In the genomic region with DNA sequence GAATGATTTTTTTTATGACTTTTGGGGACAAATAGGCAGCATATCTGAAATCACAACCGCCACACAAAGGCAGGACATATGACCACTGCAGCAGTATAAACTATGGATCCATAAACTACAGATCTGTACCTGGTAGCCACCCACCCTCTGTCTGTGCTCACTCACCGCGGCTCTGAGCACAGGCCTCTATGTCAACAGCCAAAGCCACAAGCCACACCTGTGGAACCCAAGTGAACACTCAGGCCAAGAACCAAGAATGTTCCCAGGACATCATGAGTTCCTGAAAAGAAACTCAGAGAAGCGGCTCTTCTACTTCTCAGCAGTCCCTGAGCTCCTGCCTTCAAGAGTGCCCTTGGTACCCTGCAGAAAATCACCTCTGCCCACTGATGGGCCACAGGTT, we compare ENCODE assay signal across 15 cellular contexts. TPM values are rescaled to one million over a fixed set of nuclear protein-coding genes. Genes with fewer than 3 reads are reported as not detected.
DNase-seq lines count a peak whose midpoint lies in the region; ATAC-seq and TF ChIP-seq lines count a peak whose summit lies in the region.
"Had no signal": no experiment of that assay in that cellular context is flagged by ENCODE, and none has a peak within 500 bp of the region (broad histone marks: within the 10 kb centered on the region; RNA-seq: fewer than 3 reads in every experiment).

No MANE protein-coding gene starts in this region.

- peaks cover 60 to 85% (median 72%) of the 10 kb centered on the region in 10 experiments for H3K4me1 ChIP-seq in BLaER1 treated with 17β-estradiol and CSF1 and Interleukin-3, amounts not matched to agents 10 nM and 100 nM
- no peaks in the 10 kb centered on the region for H3K4me1 ChIP-seq in H9 (ENCODE audit: insufficient read depth, low read length)
- H3K4me1 ChIP-seq: BE2C had no signal

- POLR2A ChIA-PET in naive thymus-derived CD8-positive, alpha-beta T cell (lab: Charles Lee) = interaction anchor here (0.7 kb wide), 1 partner anchor 27 kb away, joined by 5 read pairs; no protein-coding TSS in a partner anchor

- no peaks in the 10 kb centered on the region for H3K23me2 ChIP-seq in H9 (ENCODE audit: insufficient read length, low read depth, low read length, poor library complexity, severe bottlenecking)

- H3K4me3 ChIP-seq in BLaER1 treated with 17β-estradiol and CSF1 and Interleukin-3, amounts not matched to agents 10 nM and 100 nM = peak overlapping the region in 5 of 10 experiments; percentile 5 to 81 (median 67); a peak in 4 of 20 replicates
- H3K4me3 ChIP-seq: ascending aorta had no signal

- peaks cover 2% of the 10 kb centered on the region for H3K79me1 ChIP-seq in H9 (ENCODE audit: insufficient read depth, low read depth, low read length, poor library complexity, severe bottlenecking)

- ATAC-seq in naive thymus-derived CD8-positive, alpha-beta T cell = peak; percentile 52 to 59
- ATAC-seq: heart left ventricle had no signal

- H3K56ac ChIP-seq in H9 (ENCODE audit: insufficient read length, low read depth, low read length) = no peak overlapping the region

- no peaks in the 10 kb centered on the region for H3K79me2 ChIP-seq in H9 (ENCODE audit: insufficient read depth, low read length)

- no peaks in the 10 kb centered on the region for H3K9me3 ChIP-seq in BLaER1 treated with 17β-estradiol and CSF1 and Interleukin-3, amounts not matched to agents 10 nM and 100 nM (replicated peaks in 1 of 11)
- H3K9me3 ChIP-seq in H9 (ENCODE audit: control insufficient read depth, low read depth, low read length) = no peaks in the 10 kb centered on the region
- H3K9me3 ChIP-seq: ascending aorta, BE2C, heart left ventricle had no signal

- no peak overlapping the region for H3K14ac ChIP-seq in H9 (ENCODE audit: insufficient read depth, low read length)

- H3K4me2 ChIP-seq in BLaER1 treated with 17β-estradiol and CSF1 and Interleukin-3, amounts not matched to agents 10 nM and 100 nM = peak overlapping the region; percentile 84 to 100 (median 97)
- no peak overlapping the region for H3K4me2 ChIP-seq in H9 (ENCODE audit: insufficient read depth, insufficient read length, low read length)

- H3K4ac ChIP-seq in H9 (ENCODE audit: low read depth, low read length) = no peak overlapping the region

- H3K4me3 Mint-ChIP-seq in H9 = no peak overlapping the region
- no peak overlapping the region for H3K4me3 Mint-ChIP-seq in activated naive CD8-positive, alpha-beta T cell
- peak overlapping the region in 7 of 10 donors; percentile 21 to 75 (median 42) for H3K4me3 Mint-ChIP-seq in naive thymus-derived CD8-positive, alpha-beta T cell
- H3K4me3 Mint-ChIP-seq: endodermal cell had no signal

- H3K23ac ChIP-seq in H9 (ENCODE audit: insufficient read length, low read depth, low read length) = no peak overlapping the region

- peaks cover 8 to 27% (median 22%) of the 10 kb centered on the region in 3 experiments; a peak in 6 of 7 replicates for H3K36me3 Mint-ChIP-seq in H9 (ENCODE audit: insufficient read depth in 1 of 3, low read depth in 3 of 3)
- peaks cover 6% of the 10 kb centered on the region for H3K36me3 Mint-ChIP-seq in activated naive CD8-positive, alpha-beta T cell
- peaks cover 0 to 17% (median 0%) of the 10 kb centered on the region in 3 donors for H3K36me3 Mint-ChIP-seq in naive thymus-derived CD8-positive, alpha-beta T cell

- no peaks in the 10 kb centered on the region for H3K27me3 ChIP-seq in BLaER1 treated with 17β-estradiol and CSF1 and Interleukin-3, amounts not matched to agents 10 nM and 100 nM
- H3K27me3 ChIP-seq in H9 (ENCODE audit: insufficient read depth, low read length) = no peaks in the 10 kb centered on the region
- H3K27me3 ChIP-seq: ascending aorta, BE2C, heart left ventricle had no signal

- H3K27ac Mint-ChIP-seq in H9 = peak overlapping the region in 2 of 3 experiments; percentile 47 to 92; a peak in 2 of 7 replicates
- peak overlapping the region; percentile 76 for H3K27ac Mint-ChIP-seq in activated naive CD8-positive, alpha-beta T cell
- peak overlapping the region in 9 of 10 donors; percentile 57 to 93 (median 81) for H3K27ac Mint-ChIP-seq in naive thymus-derived CD8-positive, alpha-beta T cell

- H2AFZ ChIP-seq in H9 (ENCODE audit: low read length) = no peak overlapping the region

- no peak overlapping the region for H2BK5ac ChIP-seq in H9 (ENCODE audit: insufficient read length, low read length)

- H2BK15ac ChIP-seq in H9 (ENCODE audit: low read depth, low read length) = no peak overlapping the region

- H4K8ac ChIP-seq in H9 (replicated peaks; ENCODE audit: insufficient read length, low read depth, low read length) = no peak overlapping the region

- H2BK120ac ChIP-seq in H9 (ENCODE audit: low read depth, low read length, poor library complexity, severe bottlenecking) = no peak overlapping the region

- WGBS in H9 (ENCODE audit: extremely low coverage, insufficient read length, low lambda C conversion rate) = no CpG with 5 or more reads among the region's 4 CpGs

- peak overlapping the region in 10 of 11 experiments; percentile 91 to 98 (median 96); a peak in 19 of 22 replicates for H3K27ac ChIP-seq in BLaER1 treated with 17β-estradiol and CSF1 and Interleukin-3, amounts not matched to agents 10 nM and 100 nM
- no peak overlapping the region for H3K27ac ChIP-seq in H9 (ENCODE audit: insufficient read length, low read depth, low read length)

- H2BK12ac ChIP-seq in H9 (ENCODE audit: insufficient read length, low read depth, low read length) = no peak overlapping the region

- H3K4me1 Mint-ChIP-seq in H9 = peaks cover 2 to 7% of the 10 kb centered on the region in 2 experiments; a peak in 2 of 4 replicates
- H3K4me1 Mint-ChIP-seq in activated naive CD8-positive, alpha-beta T cell (ENCODE audit: low read depth) = peaks cover 40% of the 10 kb centered on the region
- H3K4me1 Mint-ChIP-seq in naive thymus-derived CD8-positive, alpha-beta T cell = peaks cover 12 to 51% (median 39%) of the 10 kb centered on the region in 4 donors
- H3K4me1 Mint-ChIP-seq: endodermal cell had no signal

- peak overlapping the region; percentile 85 to 95 (median 91); a peak in 19 of 22 replicates for H3K9ac ChIP-seq in BLaER1 treated with 17β-estradiol and CSF1 and Interleukin-3, amounts not matched to agents 10 nM and 100 nM
- no peak overlapping the region for H3K9ac ChIP-seq in H9 (ENCODE audit: extremely low read depth, insufficient read length, low read length)

- peaks cover 3 to 31% (median 21%) of the 10 kb centered on the region in 11 experiments; a peak in 18 of 22 replicates for H3K36me3 ChIP-seq in BLaER1 treated with 17β-estradiol and CSF1 and Interleukin-3, amounts not matched to agents 10 nM and 100 nM

- H3K18ac ChIP-seq in H9 (ENCODE audit: insufficient read length, low read depth, low read length) = no peak overlapping the region

- no peak overlapping the region for H2BK20ac ChIP-seq in H9 (ENCODE audit: low read depth, low read length, poor library complexity, severe bottlenecking)

- peaks cover 15 to 35% (median 18%) of the 10 kb centered on the region in 11 experiments; a peak in 20 of 22 replicates for H4K20me1 ChIP-seq in BLaER1 treated with 17β-estradiol and CSF1 and Interleukin-3, amounts not matched to agents 10 nM and 100 nM
- H4K20me1 ChIP-seq in H9 (ENCODE audit: control insufficient read depth, insufficient read depth, insufficient read length) = no peaks in the 10 kb centered on the region

- no peak overlapping the region for H4K91ac ChIP-seq in H9 (ENCODE audit: insufficient read length, low read depth, low read length)

- H3T11ph ChIP-seq in H9 (ENCODE audit: low read length) = no peak overlapping the region

- no peaks in the 10 kb centered on the region for H3K27me3 Mint-ChIP-seq in H9 (ENCODE audit: low read depth)
- H3K27me3 Mint-ChIP-seq in activated naive CD8-positive, alpha-beta T cell = no peaks in the 10 kb centered on the region
- H3K27me3 Mint-ChIP-seq in naive thymus-derived CD8-positive, alpha-beta T cell = no peaks in the 10 kb centered on the region

- no peak overlapping the region for H2AK5ac ChIP-seq in H9 (ENCODE audit: insufficient read length, low read length)

- DNase-seq in H9 (no peak), occipital lobe (lab: John Stamatoyannopoulos, UW) (no peak), NCI-H345 treated with DMSO at 0.1 percent for 48 hours (lab: John Stamatoyannopoulos, UW; ENCODE audit: unreplicated experiment) (no peak), NCI-H1436 (lab: John Stamatoyannopoulos, UW) (no peak)
- peak in 1 of 10 donors; percentile 13 for DNase-seq in naive thymus-derived CD8-positive, alpha-beta T cell
- DNase-seq in activated effector memory CD4-positive, alpha-beta T cell treated with Interleukin-2 at 50 U/mL for 16 hours = no peak
- DNase-seq: BE2C, endodermal cell, GDM1, heart left ventricle, NCI-H1417 treated with DMSO at 0.1 percent for 48 hours, NCI-H82 had no signal

- no peak overlapping the region for H4K5ac ChIP-seq in H9 (ENCODE audit: insufficient read length, low read depth, low read length)

- no peaks in the 10 kb centered on the region for H3K9me3 Mint-ChIP-seq in H9
- H3K9me3 Mint-ChIP-seq in activated naive CD8-positive, alpha-beta T cell (ENCODE audit: low read depth) = no peaks in the 10 kb centered on the region
- H3K9me3 Mint-ChIP-seq in naive thymus-derived CD8-positive, alpha-beta T cell = no peaks in the 10 kb centered on the region
- H3K9me3 Mint-ChIP-seq: endodermal cell had no signal

- no peak for TF ChIP-seq CTCF in H9 (conservative IDR thresholded peaks at IDR 0.05)

RNA-seq across cellular contexts. Expression of a gene that starts 22.4 kb away (rescaled TPM):
- 55.9 and 62.0 TPM in 2 replicates for total RNA-seq in H9 (2021)
- 10 to 100 TPM; 35.2 to 36.6 TPM for total RNA-seq in naive thymus-derived CD8-positive, alpha-beta T cell
- 10 to 100 TPM; 12.7 to 21.0 (median 17.7) TPM for polyA plus RNA-seq in naive thymus-derived CD8-positive, alpha-beta T cell
- 37.4 TPM for total RNA-seq in occipital lobe

Comparison
In these comparisons a context has a peak if more than half of its experiments do, and no peak if none do; other contexts are left out.
1. H3K4me3 Mint-ChIP-seq: peak in naive thymus-derived CD8-positive, alpha-beta T cell (7 of 10); none in H9 (0 of 2) and activated naive CD8-positive, alpha-beta T cell (single experiment).
2. Peak in every context shown above with its lines, with median percentiles within 50 percentile points of each other: H3K27ac Mint-ChIP-seq.